ENCODE assay signal across 13 cellular contexts in the genomic region with DNA sequence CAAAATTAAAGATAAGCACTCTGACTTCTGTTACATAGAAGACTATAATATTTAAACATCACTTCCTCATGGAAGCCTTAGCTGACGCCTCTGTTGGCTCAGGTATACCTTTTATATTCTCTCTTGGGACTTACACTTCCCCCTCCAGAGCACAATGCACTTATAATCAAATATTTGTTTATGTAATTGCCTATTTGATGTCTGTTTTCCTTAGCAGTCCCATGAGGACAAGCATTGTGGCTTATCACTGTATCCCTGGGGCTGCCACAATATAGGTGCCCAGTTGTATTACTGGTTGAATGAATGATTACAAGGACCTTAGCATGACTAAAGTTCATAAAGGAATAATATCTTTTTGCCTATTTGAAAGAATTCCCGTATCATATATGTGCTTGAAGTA.
"Had no signal": no experiment of that assay in that cellular context is flagged by ENCODE, and none has a peak within 500 bp of the region (broad histone marks: within the 10 kb centered on the region; RNA-seq: fewer than 3 reads in every experiment).

No MANE protein-coding gene starts in this region.

- H3K4me3 ChIP-seq: right atrium auricular region, skin epidermis, thyroid gland, uterus had no signal

- ATAC-seq: activated CD8-positive, alpha-beta T cell treated with anti-CD3 and anti-CD28 coated beads for 36 hours; activated T-cell treated with anti-CD3 and anti-CD28 coated beads, Interleukin-2, amount 50 U/mL, for 72 hours; foreskin keratinocyte; natural killer cell had no signal

- H3K27me3 ChIP-seq: foreskin keratinocyte, right atrium auricular region, thyroid gland, uterus had no signal

- H3K9me3 ChIP-seq: right atrium auricular region, thyroid gland, uterus had no signal

- DNase-seq: activated CD4-positive, alpha-beta T cell treated with anti-CD3 and anti-CD28 coated beads for 4 hours; activated CD8-positive, alpha-beta memory T cell treated with anti-CD3 and anti-CD28 coated beads, Interleukin-2, amount 50 U/mL, for 4 hours; activated CD8-positive, alpha-beta T cell treated with anti-CD3 and anti-CD28 coated beads for 36 hours; activated gamma-delta T cell treated with Interleukin-2 at 50 U/mL for 16 hours; activated naive CD8-positive, alpha-beta T cell treated with anti-CD3 and anti-CD28 coated beads, Interleukin-2, amount 10 ng/mL, durations not matched to agents 7 days and 5 days; activated T-cell treated with anti-CD3 and anti-CD28 coated beads, Interleukin-2, amount 50 U/mL, for 72 hours; aorta; foreskin keratinocyte; natural killer cell; thyroid gland; uterus had no signal

- H3K36me3 ChIP-seq: right atrium auricular region, thyroid gland, uterus had no signal
